In genomic region chr4:2796261-2797187, GRCh38 we compare ENCODE assay signal across 8 cellular contexts. TPM values are rescaled to one million over a fixed set of nuclear protein-coding genes. Genes with fewer than 3 reads are reported as not detected.
DNase-seq lines count a peak whose midpoint lies in the region; ATAC-seq, FAIRE-seq and TF ChIP-seq lines count a peak whose summit lies in the region.

No MANE protein-coding gene starts in this region.

- H3K56ac ChIP-seq in IMR-90 (ENCODE audit: extremely low read depth, insufficient read depth, low read length): no peak overlapping the region

- H2AK5ac ChIP-seq in IMR-90 (ENCODE audit: low read depth, low read length): peak overlapping the region; percentile 99

- H3K9ac ChIP-seq in IMR-90 (ENCODE audit: low read depth, low read length) (no peak overlapping the region), colonic mucosa (ENCODE audit: low read depth in 2 of 2, low read length in 2 of 2) (peak overlapping the region; percentile 46 to 52), mucosa of rectum (ENCODE audit: low read depth in 1 of 2, low read length in 2 of 2) (peak overlapping the region; percentile 8 to 73)

- peak overlapping the region; percentile 100 for H2AK9ac ChIP-seq in IMR-90 (replicated peaks; ENCODE audit: low read depth, low read length, poor library complexity)

- peaks cover 71% of the 10 kb centered on the region for H3K79me2 ChIP-seq in ACC112 (ENCODE audit: control insufficient read depth, insufficient read depth, low read length, unreplicated experiment)

- H3K18ac ChIP-seq in IMR-90 (ENCODE audit: low read depth, low read length): peak overlapping the region; percentile 39; the same call in 1 of the 2 replicates

- H3K4me3 ChIP-seq in ACC112 (ENCODE audit: low read depth, low read length) (peak overlapping the region; percentile 19; the same call in 1 of the 2 replicates), IMR-90 (ENCODE audit: insufficient read depth, low read depth, low read length) (no peak overlapping the region), colonic mucosa (no peak overlapping the region), mucosa of rectum (ENCODE audit: low read length in 2 of 2) (no peak overlapping the region)

- no peak for TF ChIP-seq RAD21 in IMR-90 (IDR thresholded peaks at IDR 0.05; ENCODE audit: low read length)

- peak overlapping the region; percentile 69 for H3K4ac ChIP-seq in IMR-90 (ENCODE audit: low read depth, low read length)

- in situ Hi-C loops in IMR-90 (cut with MboI; ENCODE audit: low sequenced_read_pairs): no loop called here

- peak overlapping the region; percentile 52 for H3K14ac ChIP-seq in IMR-90 (replicated peaks; ENCODE audit: low read depth, low read length)

- peak overlapping the region; percentile 26 for H2BK120ac ChIP-seq in IMR-90 (ENCODE audit: low read depth, low read length)

- POLR2A ChIA-PET in IMR-90 (lab: Charles Lee; ENCODE audit: unreplicated experiment): no interaction called here

- H4K91ac ChIP-seq in IMR-90 (ENCODE audit: insufficient read depth, low read depth, low read length): peak overlapping the region; percentile 71

- 75% methylated on average over 7 of the region's 25 CpGs; no CpG with 5 or more reads in 1 of the 2 experiments for WGBS in IMR-90 (ENCODE audit: extremely low coverage in 2 of 2, insufficient read length in 1 of 2), 2 experiments

- H2AFZ ChIP-seq in ACC112 (ENCODE audit: low read length, unreplicated experiment) (no peak overlapping the region), IMR-90 (replicated peaks; ENCODE audit: low read length, poor library complexity) (peak overlapping the region; percentile 73)

- peak overlapping the region; percentile 41; the same call in 1 of the 2 replicates for H4K5ac ChIP-seq in IMR-90 (ENCODE audit: low read depth, low read length)

- H3K27ac ChIP-seq in ACC112 (ENCODE audit: low read depth, low read length): peak overlapping the region; percentile 58
- H3K27ac ChIP-seq in IMR-90 (ENCODE audit: insufficient read depth, low read length): peak overlapping the region; percentile 32
- peak overlapping the region; percentile 85 for H3K27ac ChIP-seq in colonic mucosa
- H3K27ac ChIP-seq in mucosa of rectum (ENCODE audit: low read depth in 2 of 2, low read length in 2 of 2): peak overlapping the region; percentile 84 to 90

- H3K9me1 ChIP-seq in IMR-90 (ENCODE audit: insufficient read depth, low read length): peaks cover 16% of the 10 kb centered on the region

- TF ChIP-seq CTCF in IMR-90 (conservative IDR thresholded peaks at IDR 0.05; ENCODE audit: low read depth, low read length) (no peak), colonic mucosa (IDR thresholded peaks at IDR 0.05) (no peak)

- peak overlapping the region; percentile 50 for H2BK5ac ChIP-seq in IMR-90 (ENCODE audit: low read depth, low read length, poor library complexity, severe bottlenecking)

- intact Hi-C loops in IMR-90 (cut with micrococcal nuclease): no loop called here
- intact Hi-C loops in colonic mucosa (cut with DNase I): no loop called here

- H3K4me2 ChIP-seq in IMR-90 (ENCODE audit: low read depth, low read length): no peak overlapping the region; the same call in 1 of the 2 replicates

- peak overlapping the region; percentile 42; the same call in 1 of the 2 replicates for H3K23ac ChIP-seq in IMR-90 (ENCODE audit: low read depth, low read length)

- peaks cover 86% of the 10 kb centered on the region for H3K4me1 ChIP-seq in ACC112 (ENCODE audit: control insufficient read depth, insufficient read depth, low read length, unreplicated experiment)
- H3K4me1 ChIP-seq in IMR-90 (ENCODE audit: control insufficient read depth, insufficient read depth, low read length): peaks cover 57% of the 10 kb centered on the region
- H3K4me1 ChIP-seq in colonic mucosa: peaks cover 57% of the 10 kb centered on the region
- H3K4me1 ChIP-seq in mucosa of rectum (ENCODE audit: control insufficient read depth in 2 of 2, insufficient read depth in 2 of 2, low read length in 2 of 2): peaks cover 76 to 77% of the 10 kb centered on the region in 2 donors

- H4K20me1 ChIP-seq in IMR-90 (ENCODE audit: insufficient read depth, low read length): no peaks in the 10 kb centered on the region; the same call in 1 of the 2 replicates

- BruUV-seq in IMR-90 (replicated peaks; lab: Mats Ljungman, UMichigan): no TSS peak

- CTCF ChIA-PET in IMR-90 (lab: Yijun Ruan, JAX): interaction anchor here (0.6 kb wide), 1 partner anchor 503 kb away, joined by 3 read pairs; no protein-coding TSS in a partner anchor

- H3K36me3 ChIP-seq in ACC112 (ENCODE audit: insufficient read depth, low read length) (no peaks in the 10 kb centered on the region), IMR-90 (ENCODE audit: control insufficient read depth, insufficient read depth, low read length) (no peaks in the 10 kb centered on the region), colonic mucosa (no peaks in the 10 kb centered on the region), mucosa of rectum (ENCODE audit: control insufficient read depth in 2 of 2, insufficient read depth in 2 of 2, low read length in 2 of 2) (no peaks in the 10 kb centered on the region)

- H3K27me3 ChIP-seq in ACC112 (ENCODE audit: insufficient read depth, low read length) (no peaks in the 10 kb centered on the region), IMR-90 (ENCODE audit: control insufficient read depth, insufficient read depth, low read length) (no peaks in the 10 kb centered on the region), colonic mucosa (no peaks in the 10 kb centered on the region), mucosa of rectum (ENCODE audit: control insufficient read depth in 2 of 2, insufficient read depth in 2 of 2, low read length in 2 of 2) (no peaks in the 10 kb centered on the region)

- no peak overlapping the region; the same call in none of the 2 replicates for H2BK20ac ChIP-seq in IMR-90 (ENCODE audit: low read depth, low read length)

- FAIRE-seq in frontal cortex (lab: Jason Lieb, UNC): no peak

- DNase-seq in IMR-90 (peak; percentile 52), colonic mucosa (peak; percentile 90), AG08396 (ENCODE audit: low spot score) (no peak), frontal cortex (ENCODE audit: low spot score in 2 of 2) (no peak)

- dilution Hi-C loops in IMR-90 (cut with HindIII; ENCODE audit: low sequenced_read_pairs, unreplicated experiment): no loop called here

- TF ChIP-seq POLR2A in IMR-90 (IDR thresholded peaks at IDR 0.05; ENCODE audit: low read depth, low read length): no peak

- H3K9me3 ChIP-seq in IMR-90 (ENCODE audit: control insufficient read depth, insufficient read depth, low read length) (no peaks in the 10 kb centered on the region), colonic mucosa (no peaks in the 10 kb centered on the region), mucosa of rectum (ENCODE audit: control insufficient read depth in 2 of 2, low read length in 2 of 2) (no peaks in the 10 kb centered on the region)

- ATAC-seq in IMR-90 (ENCODE audit: low read depth) (peak; percentile 15), GM21447 (IDR thresholded peaks at IDR 0.05; ENCODE audit: unreplicated experiment) (no peak), GM21526 (IDR thresholded peaks at IDR 0.05; ENCODE audit: low FRiP score, unreplicated experiment) (no peak)

- no peak overlapping the region for H2BK15ac ChIP-seq in IMR-90 (ENCODE audit: low read depth, low read length)

- H3K79me1 ChIP-seq in IMR-90 (ENCODE audit: low read depth in 1 of 2, low read length in 2 of 2): peaks cover 12 to 76% of the 10 kb centered on the region in 2 experiments; a peak in 3 of 4 replicates

- H4K8ac ChIP-seq in IMR-90 (ENCODE audit: low read depth in 2 of 2, low read length in 2 of 2): peak overlapping the region; percentile 19 to 75; a peak in 1 of 4 replicates

TF ChIP-seq in IMR-90, 13 proteins besides CTCF, POLR2A, EP300 and RAD21 (continues in another document):
- TF ChIP-seq FOS (IDR thresholded peaks at IDR 0.05; ENCODE audit: low read depth, low read length) (no peak), NFE2L2 (IDR thresholded peaks at IDR 0.05; ENCODE audit: low read depth, low read length) (no peak), SMC3 (IDR thresholded peaks at IDR 0.05; ENCODE audit: low read depth, low read length) (no peak), CEBPB (IDR thresholded peaks at IDR 0.05; ENCODE audit: low read depth, low read length) (no peak), MXI1 (IDR thresholded peaks at IDR 0.05; ENCODE audit: borderline replicate concordance, low read depth, low read length) (no peak), BHLHE40 (IDR thresholded peaks at IDR 0.05; ENCODE audit: low read depth, low read length) (no peak), MAFK (IDR thresholded peaks at IDR 0.05; ENCODE audit: low read depth, low read length) (no peak), USF2 (IDR thresholded peaks at IDR 0.05; ENCODE audit: low read depth, low read length) (no peak), RFX5 (IDR thresholded peaks at IDR 0.05; ENCODE audit: low read depth, low read length) (no peak), CHD1 (IDR thresholded peaks at IDR 0.05; ENCODE audit: low read depth, low read length) (no peak), RCOR1 (IDR thresholded peaks at IDR 0.05; ENCODE audit: insufficient replicate concordance, low read length) (no peak), MAZ (IDR thresholded peaks at IDR 0.05; ENCODE audit: borderline replicate concordance, low read depth, low read length) (no peak; the same call in 1 of the 2 replicates)

RNA-seq across cellular contexts. Expression of gene SH3BP2, which starts 3.6 kb away (rescaled TPM):
- total RNA-seq in IMR-90 (2012; rRNA removed): 8.9 and 9.0 TPM in 2 replicates
- polyA plus RNA-seq in IMR-90 (2012; rRNA removed): 37.2 and 45.3 TPM in 2 replicates
- 20.8 and 21.2 TPM in 2 replicates for polyA plus RNA-seq in IMR-90 (2012; cell fraction: cytosol; rRNA removed)
- 229 and 480 TPM in 2 replicates for polyA plus RNA-seq in IMR-90 (2012; cell fraction: nucleus; rRNA removed; ENCODE audit: low replicate concordance)
- 10 to 100 TPM; 62.2 to 70.8 TPM for total RNA-seq in colonic mucosa
- 19.6 TPM for total RNA-seq in frontal cortex

RNA-seq across cellular contexts. Expression of gene TNIP2, which starts 40.4 kb away (rescaled TPM):
- 33.3 and 36.9 TPM in 2 replicates for total RNA-seq in IMR-90 (2012; rRNA removed)
- 38.5 and 46.1 TPM in 2 replicates for polyA plus RNA-seq in IMR-90 (2012; rRNA removed)
- polyA plus RNA-seq in IMR-90 (2012; cell fraction: cytosol; rRNA removed): 48.6 and 56.4 TPM in 2 replicates
- polyA plus RNA-seq in IMR-90 (2012; cell fraction: nucleus; rRNA removed; ENCODE audit: low replicate concordance): 120 and 143 TPM in 2 replicates
- 10 to 100 TPM; 43.6 to 61.3 TPM for total RNA-seq in colonic mucosa
- 6.1 TPM for total RNA-seq in frontal cortex

RNA-seq across cellular contexts. Expression of gene ADD1, which starts 47.1 kb away (rescaled TPM):
- total RNA-seq in IMR-90 (2012; rRNA removed): 117 and 122 TPM in 2 replicates
- 190 and 215 TPM in 2 replicates for polyA plus RNA-seq in IMR-90 (2012; rRNA removed)
- 170 and 354 TPM in 2 replicates for polyA plus RNA-seq in IMR-90 (2012; cell fraction: cytosol; rRNA removed)
- 291 and 369 TPM in 2 replicates for polyA plus RNA-seq in IMR-90 (2012; cell fraction: nucleus; rRNA removed; ENCODE audit: low replicate concordance)
- 100 to 1,000 TPM; 223 to 233 TPM for total RNA-seq in colonic mucosa
- 178 TPM for total RNA-seq in frontal cortex

Comparison
In these comparisons a context has a peak if more than half of its experiments do, and no peak if none do; other contexts are left out.
1. H3K27ac ChIP-seq: peak in every context shown above with its lines; median percentile 87 in mucosa of rectum; 85 in colonic mucosa; 58 in ACC112; 32 in IMR-90.
2. DNase-seq: peak in IMR-90 (single experiment) and colonic mucosa (single experiment); none in AG08396 (single experiment) and frontal cortex (0 of 2).